Comparison of ENCODE assay signal across 15 cellular contexts in genomic region chr2:128396946-128397345, GRCh38.
DNase-seq lines count a peak whose midpoint lies in the region; ATAC-seq and TF ChIP-seq lines count a peak whose summit lies in the region.
"Had no signal": no experiment of that assay in that cellular context is flagged by ENCODE, and none has a peak within 500 bp of the region (broad histone marks: within the 10 kb centered on the region; RNA-seq: fewer than 3 reads in every experiment).

No MANE protein-coding gene starts in this region.

- no peak overlapping the region for H2AFZ ChIP-seq in osteoblast (ENCODE audit: low read length)

- 58% methylated on average over 2 of the region's 2 CpGs for WGBS in esophagus squamous epithelium, 2 donors

- no peaks in the 10 kb centered on the region for H3K36me3 ChIP-seq in esophagus squamous epithelium
- no peaks in the 10 kb centered on the region for H3K36me3 ChIP-seq in osteoblast (ENCODE audit: insufficient read depth, low read length)
- H3K36me3 ChIP-seq: SJSA1 had no signal

- H3K27me3 ChIP-seq in esophagus squamous epithelium (no peaks in the 10 kb centered on the region), osteoblast (ENCODE audit: insufficient read depth, low read length) (no peaks in the 10 kb centered on the region)
- H3K27me3 ChIP-seq: SJSA1 had no signal

- ATAC-seq in HG03571 (IDR thresholded peaks at IDR 0.05; ENCODE audit: unreplicated experiment) (no peak), GM19397 (IDR thresholded peaks at IDR 0.05; ENCODE audit: unreplicated experiment) (no peak)

- H4K20me1 ChIP-seq in osteoblast (ENCODE audit: insufficient read depth, low read length) = no peaks in the 10 kb centered on the region

- no peak overlapping the region for H3K4me2 ChIP-seq in osteoblast (ENCODE audit: insufficient read depth, low read length)

- no peaks in the 10 kb centered on the region for H3K79me2 ChIP-seq in osteoblast (ENCODE audit: insufficient read depth, low read length)

- H3K4me3 ChIP-seq in esophagus squamous epithelium (no peak overlapping the region), osteoblast (ENCODE audit: insufficient read depth, low read length) (no peak overlapping the region)
- H3K4me3 ChIP-seq: PC-9, SJSA1 had no signal

- H3K4me1 ChIP-seq in esophagus squamous epithelium (peaks cover 8 to 43% (median 14%) of the 10 kb centered on the region in 3 donors), osteoblast (ENCODE audit: insufficient read depth, low read length) (no peaks in the 10 kb centered on the region)

- intact Hi-C loops in esophagus squamous epithelium (cut with DNase I) = no loop called here

- no peak for TF ChIP-seq POLR2A in esophagus squamous epithelium (IDR thresholded peaks at IDR 0.05)

- no peaks in the 10 kb centered on the region for H3K9me3 ChIP-seq in esophagus squamous epithelium
- H3K9me3 ChIP-seq in osteoblast (ENCODE audit: low read depth, low read length) = no peaks in the 10 kb centered on the region
- H3K9me3 ChIP-seq: SJSA1 had no signal

- H3K27ac ChIP-seq in VCaP (peak overlapping the region; percentile 69), esophagus squamous epithelium (peak overlapping the region in 3 of 4 donors; percentile 69 to 86 (median 83)), osteoblast (ENCODE audit: low read depth, low read length) (no peak overlapping the region)
- H3K27ac ChIP-seq: HL-60 had no signal

- TF ChIP-seq CTCF in VCaP (conservative IDR thresholded peaks at IDR 0.05) = no peak
- TF ChIP-seq CTCF in esophagus squamous epithelium (IDR thresholded peaks at IDR 0.05) = no peak
- TF ChIP-seq CTCF in osteoblast (IDR thresholded peaks at IDR 0.05; ENCODE audit: extremely low read depth, low read depth, low read length) = no peak

- DNase-seq in EL (peak; percentile 27), esophagus squamous epithelium (lab: John Stamatoyannopoulos, UW) (no peak), osteoblast (ENCODE audit: insufficient read length, low spot score, missing footprints) (peak; percentile 58), DMS79 (lab: John Stamatoyannopoulos, UW) (no peak)
- DNase-seq in stimulated activated CD4-positive, alpha-beta T cell treated with anti-CD3 and anti-CD28 coated beads, Interleukin-15, amount 100 ng/mL, for 24 hours = no peak
- DNase-seq: COR-L47, HCEC 1CT, MV-4-11, NCI-H1930 had no signal

Comparison
In these comparisons a context has a peak if more than half of its experiments do, and no peak if none do; other contexts are left out.
1. DNase-seq: peak in EL (single experiment) and osteoblast (single experiment); none in esophagus squamous epithelium (single experiment), DMS79 (single experiment) and stimulated activated CD4-positive, alpha-beta T cell treated with anti-CD3 and anti-CD28 coated beads, Interleukin-15, amount 100 ng/mL, for 24 hours (single experiment).